ENCODE assay signal across 33 cellular contexts in genomic region chr11:92808009-92808408, GRCh38.
DNase-seq lines count a peak whose midpoint lies in the region; TF ChIP-seq lines count a peak whose summit lies in the region.
"Had no signal": no experiment of that assay in that cellular context is flagged by ENCODE, and none has a peak within 500 bp of the region (broad histone marks: within the 10 kb centered on the region; RNA-seq: fewer than 3 reads in every experiment).

No MANE protein-coding gene starts in this region.

- DNase-seq in HEK293T (ENCODE audit: extremely low spot score) (no peak), LNCaP clone FGC (ENCODE audit: low read depth) (peak; percentile 38), ovary (no peak), NCI-H2029 treated with DMSO at 0.1 percent for 48 hours (lab: John Stamatoyannopoulos, UW) (no peak), NCI-H82 (lab: John Stamatoyannopoulos, UW) (no peak)
- DNase-seq in stimulated activated CD8-positive, alpha-beta memory T cell treated with anti-CD3 and anti-CD28 coated beads, Interleukin-4, amount 100 ng/mL, for 48 hours = no peak
- DNase-seq: 8988T; ACHN; AML-193; BE2C; C1 segment of cervical spinal cord; Caco-2; Calu3; CD4-positive, alpha-beta memory T cell; CD4-positive, alpha-beta T cell; CD4-positive, CD25-positive, alpha-beta regulatory T cell; CD8-positive, alpha-beta memory T cell; CD8-positive, alpha-beta T cell; COR-L47; DMS 273 treated with DMSO at 0.1 percent for 48 hours; DMS153; DMS53; DMS79; DMS79 treated with DMSO at 0.1 percent for 48 hours; DND-41; EL had no signal

- H3K4me3 ChIP-seq in HEK293 (ENCODE audit: low read depth, low read length) = no peak overlapping the region
- H3K4me3 ChIP-seq in LNCaP clone FGC (ENCODE audit: low read depth, low read length) = no peak overlapping the region
- no peak overlapping the region for H3K4me3 ChIP-seq in ovary
- H3K4me3 ChIP-seq: A549; BLaER1; BLaER1 treated with 17β-estradiol and CSF1 and Interleukin-3, amounts not matched to agents 10 nM and 100 nM had no signal

- H3K9me3 ChIP-seq in HEK293 (ENCODE audit: control insufficient read depth, insufficient read depth, low read depth, low read length) = no peaks in the 10 kb centered on the region
- H3K9me3 ChIP-seq in ovary = no peaks in the 10 kb centered on the region
- H3K9me3 ChIP-seq: A549; BE2C; BLaER1; BLaER1 treated with 17β-estradiol and CSF1 and Interleukin-3, amounts not matched to agents 10 nM and 100 nM; Caco-2 had no signal

- H3K4me1 ChIP-seq in HEK293 (ENCODE audit: control insufficient read depth, insufficient read depth, low read length) = peaks cover 2% of the 10 kb centered on the region; the same call in 1 of the 2 replicates
- H3K4me1 ChIP-seq in ovary (ENCODE audit: insufficient read depth) = no peaks in the 10 kb centered on the region
- H3K4me1 ChIP-seq: A549, Caco-2 had no signal

- no peak for TF ChIP-seq POLR2A in ovary (IDR thresholded peaks at IDR 0.05)

- POLR2A ChIA-PET in HEK293 (lab: Yijun Ruan, JAX) (no interaction called here), HEK293T (lab: Yijun Ruan, JAX) (no interaction called here)

- no peak for TF ChIP-seq EP300 in ovary (IDR thresholded peaks at IDR 0.05)

- H3K27ac ChIP-seq in HEK293 (ENCODE audit: extremely low read depth, low read depth, low read length) = no peak overlapping the region
- H3K27ac ChIP-seq in VCaP = peak overlapping the region; percentile 13; the same call in 1 of the 2 replicates
- no peak overlapping the region for H3K27ac ChIP-seq in ovary
- H3K27ac ChIP-seq: 22Rv1; A549; BLaER1; BLaER1 treated with 17β-estradiol and CSF1 and Interleukin-3, amounts not matched to agents 10 nM and 100 nM; C4-2B had no signal

- intact Hi-C loops in ovary (cut with DNase I) = no loop called here

- H3K36me3 ChIP-seq in HEK293 (ENCODE audit: control insufficient read depth in 2 of 2, insufficient read depth in 1 of 2, low read length in 2 of 2) (no peaks in the 10 kb centered on the region), ovary (no peaks in the 10 kb centered on the region)
- H3K36me3 ChIP-seq: BE2C; BLaER1; BLaER1 treated with 17β-estradiol and CSF1 and Interleukin-3, amounts not matched to agents 10 nM and 100 nM had no signal

- TF ChIP-seq CTCF in HEK293 (tag by site-specific recombination; IDR thresholded peaks at IDR 0.05) (no peak), LNCaP clone FGC (IDR thresholded peaks at IDR 0.05; ENCODE audit: control insufficient read depth, extremely low read depth, insufficient read depth) (no peak), VCaP (conservative IDR thresholded peaks at IDR 0.05) (no peak), ovary (IDR thresholded peaks at IDR 0.05) (no peak)

- CTCF ChIA-PET in HEK293 (lab: Yijun Ruan, JAX) = interaction anchor here (0.6 to 0.7 kb wide), 2 partner anchors 20 to 473 kb away, joined by 3 read pairs; no protein-coding TSS in a partner anchor
- CTCF ChIA-PET in HEK293T (lab: Yijun Ruan, JAX) = no interaction called here

- no peaks in the 10 kb centered on the region for H3K27me3 ChIP-seq in ovary
- H3K27me3 ChIP-seq: BE2C; BLaER1; BLaER1 treated with 17β-estradiol and CSF1 and Interleukin-3, amounts not matched to agents 10 nM and 100 nM had no signal

TF ChIP-seq in HEK293, 187 proteins besides CTCF, POLR2A, EP300 and RAD21:
- TF ChIP-seq FEZF1 (tag by site-specific recombination; IDR thresholded peaks at IDR 0.05) (0 out of 2 replicates have a peak, but pooled peaks have one; percentile 23), ZNF768 (tag by site-specific recombination; IDR thresholded peaks at IDR 0.05) (no peak)

TF ChIP-seq in HEK293T, 16 proteins besides CTCF, POLR2A, EP300 and RAD21:
- TF ChIP-seq SUZ12 (IDR thresholded peaks at IDR 0.05) (no peak), L3MBTL2 (conservative IDR thresholded peaks at IDR 0.05) (no peak), ARNT (IDR thresholded peaks at IDR 0.05) (no peak), FOXA1 (IDR thresholded peaks at IDR 0.05) (no peak), ELF4 (IDR thresholded peaks at IDR 0.05) (no peak), FOXK2 (IDR thresholded peaks at IDR 0.05) (no peak), NFRKB (IDR thresholded peaks at IDR 0.05) (no peak), BHLHE40 (IDR thresholded peaks at IDR 0.05; ENCODE audit: borderline replicate concordance) (no peak), HDGF (IDR thresholded peaks at IDR 0.05; ENCODE audit: borderline replicate concordance) (no peak), TARDBP (IDR thresholded peaks at IDR 0.05) (no peak), CTBP1 (IDR thresholded peaks at IDR 0.05; ENCODE audit: borderline replicate concordance) (peak; percentile 44; the same call in 1 of the 2 replicates), ZNF384 (IDR thresholded peaks at IDR 0.05) (no peak), LEF1 (IDR thresholded peaks at IDR 0.05; ENCODE audit: borderline replicate concordance) (no peak), FOXM1 (IDR thresholded peaks at IDR 0.05; ENCODE audit: borderline replicate concordance) (no peak), SP1 (IDR thresholded peaks at IDR 0.05) (no peak), PKNOX1 (IDR thresholded peaks at IDR 0.05) (peak; percentile 91)
